8 cellular contexts compared by ENCODE assay signal in the genomic region with DNA sequence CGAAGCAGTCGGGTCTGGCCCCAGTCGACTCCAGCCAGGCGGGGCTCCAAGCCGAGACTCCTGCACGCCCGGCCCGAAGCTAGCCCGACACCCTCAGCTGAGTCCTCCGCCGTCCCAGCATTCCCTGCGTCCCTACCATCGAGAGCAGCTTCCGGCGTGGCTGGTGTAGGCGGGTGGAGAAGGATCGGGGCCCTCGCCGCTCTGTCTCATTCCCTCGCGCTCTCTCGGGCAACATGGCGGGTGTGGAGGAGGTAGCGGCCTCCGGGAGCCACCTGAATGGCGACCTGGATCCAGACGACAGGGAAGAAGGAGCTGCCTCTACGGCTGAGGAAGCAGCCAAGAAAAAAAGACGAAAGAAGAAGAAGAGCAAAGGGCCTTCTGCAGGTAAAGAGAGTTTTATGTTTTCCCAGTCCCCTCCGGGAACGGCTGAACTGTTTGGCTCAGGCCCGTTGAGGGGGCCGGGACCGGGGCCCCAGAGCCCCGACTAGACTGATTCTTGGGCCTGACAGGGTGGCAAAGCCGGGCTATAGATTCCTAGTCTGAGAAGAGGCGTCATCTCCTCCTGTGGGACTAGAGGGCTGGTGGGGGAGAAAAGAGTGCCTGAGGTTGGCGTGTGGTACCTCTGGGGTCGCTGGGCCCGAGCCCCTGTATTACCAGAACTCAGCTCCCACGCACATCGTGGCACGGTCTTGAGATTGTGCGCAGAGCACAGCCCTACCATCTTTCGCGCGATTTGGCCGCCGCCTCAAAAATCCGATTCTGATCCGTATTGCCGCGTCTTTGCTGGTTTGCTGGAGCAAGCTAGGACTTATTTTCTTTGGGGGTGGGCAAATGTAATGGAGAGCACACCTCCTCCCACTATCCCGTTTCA. TPM values are rescaled to one million over a fixed set of nuclear protein-coding genes. Genes with fewer than 3 reads are reported as not detected.
DNase-seq lines count a peak whose midpoint lies in the region; TF ChIP-seq lines count a peak whose summit lies in the region.

METAP2 (plus strand) TSS at position 206 of the 871 bp plus-strand sequence; CDS start at position 234, 28 bp downstream.

- peak within 1 kb of the TSS; percentile 44 for H2BK5ac ChIP-seq in neuronal stem cell (ENCODE audit: low read length)

- peaks cover 0 to 3% (median 0%) of the 10 kb centered on the region in 3 experiments for H3K27me3 ChIP-seq in neuronal stem cell (ENCODE audit: control insufficient read depth in 3 of 3, insufficient read depth in 3 of 3, low read depth in 1 of 3, low read length in 3 of 3)

- H3K27ac ChIP-seq in neuronal stem cell (replicated peaks; ENCODE audit: low read length) = peak within 1 kb of the TSS; percentile 51

- H3K23ac ChIP-seq in neuronal stem cell (ENCODE audit: low read depth, low read length, poor library complexity) = peak within 1 kb of the TSS; percentile 19

- TF ChIP-seq CTCF in subcutaneous adipose tissue (IDR thresholded peaks at IDR 0.05; ENCODE audit: low read depth) = no peak

- CTCF ChIA-PET in HEK293T (lab: Yijun Ruan, JAX) = interaction anchor here (0.6 to 0.7 kb wide), 2 partner anchors 252 to 353 kb away, joined by 3 to 4 read pairs; no protein-coding TSS in a partner anchor

- WGBS in neuronal stem cell (ENCODE audit: extremely low coverage in 2 of 2, insufficient read length in 2 of 2, insufficient replicate concordance in 1 of 2), 2 donors = no CpG with 5 or more reads among the region's 54 CpGs

- no peaks in the 10 kb centered on the region for H3K9me3 ChIP-seq in neuronal stem cell (replicated peaks in 1 of 2; ENCODE audit: control insufficient read depth in 2 of 2, insufficient read depth in 1 of 2, low read depth in 1 of 2, low read length in 2 of 2)

- peaks cover 6% of the 10 kb centered on the region for H3K79me1 ChIP-seq in neuronal stem cell (ENCODE audit: low read depth, low read length)

- H3K4ac ChIP-seq in neuronal stem cell (ENCODE audit: low read length) = no peak within 1 kb of the TSS

- H4K8ac ChIP-seq in neuronal stem cell (ENCODE audit: low read depth, low read length) = peak within 1 kb of the TSS; percentile 68

- H2AFZ ChIP-seq in neuronal stem cell (ENCODE audit: low read length) = peak within 1 kb of the TSS; percentile 84

- peak within 1 kb of the TSS; percentile 99 for H3K9ac ChIP-seq in neuronal stem cell (ENCODE audit: low read depth, low read length, poor library complexity)

- H3K14ac ChIP-seq in neuronal stem cell (ENCODE audit: low read length) = peak within 1 kb of the TSS; percentile 78

- peak within 1 kb of the TSS; percentile 96 for H3K4me2 ChIP-seq in neuronal stem cell (ENCODE audit: insufficient read depth, low read length, poor library complexity, severe bottlenecking)

- peak within 1 kb of the TSS; percentile 82 for H2BK120ac ChIP-seq in neuronal stem cell (ENCODE audit: low read depth, low read length)

- no peak within 1 kb of the TSS for H4K91ac ChIP-seq in neuronal stem cell (ENCODE audit: low read depth, low read length, poor library complexity)

- H3K18ac ChIP-seq in neuronal stem cell (ENCODE audit: low read length) = peak within 1 kb of the TSS; percentile 94

- peaks cover 9 to 38% of the 10 kb centered on the region in 2 donors for H3K36me3 ChIP-seq in neuronal stem cell (replicated peaks in 1 of 2; ENCODE audit: control insufficient read depth in 2 of 2, insufficient read depth in 2 of 2, low read length in 2 of 2)

- DNase-seq in GF-D8 (lab: John Stamatoyannopoulos, UW) = peak; percentile 86
- peak; percentile 95 for DNase-seq in HEK293T (ENCODE audit: extremely low spot score)
- peak; percentile 92 for DNase-seq in MV-4-11 (lab: John Stamatoyannopoulos, UW)
- peak; percentile 99 for DNase-seq in SK-MEL-5 (ENCODE audit: low read depth, low spot score)
- peak; percentile 95 for DNase-seq in activated naive CD4-positive, alpha-beta T cell treated with Interleukin-2 at 50 U/mL for 16 hours
- DNase-seq in foreskin melanocyte = peak; percentile 96
- peak; percentile 88 for DNase-seq in neuronal stem cell (ENCODE audit: low spot score)

- no peak within 1 kb of the TSS for H2BK15ac ChIP-seq in neuronal stem cell (ENCODE audit: low read length)

- H3K4me1 ChIP-seq in neuronal stem cell (ENCODE audit: control insufficient read depth in 2 of 2, insufficient read depth in 1 of 2, low read depth in 1 of 2, low read length in 2 of 2) = peaks cover 4 to 5% of the 10 kb centered on the region in 2 donors

- no peak within 1 kb of the TSS for H2BK12ac ChIP-seq in neuronal stem cell (ENCODE audit: low read length)

- POLR2A ChIA-PET in HEK293T (lab: Yijun Ruan, JAX) = interaction anchor here (0.6 to 2.4 kb wide), 44 partner anchors 8 to 493 kb away, joined by 3 to 12 read pairs (median 4); partner anchors contain the start of genes FGD6, NDUFA12, NR2C1 and VEZT

- peak within 1 kb of the TSS; percentile 90 to 97 for H3K4me3 ChIP-seq in neuronal stem cell (ENCODE audit: low read length in 2 of 2)

- peak within 1 kb of the TSS; percentile 81 for H2AK5ac ChIP-seq in neuronal stem cell (ENCODE audit: low read depth, low read length)

- in situ Hi-C loops in SK-MEL-5 (cut with HindIII; ENCODE audit: low pct_unique_long_range_greater_than_20kb, low sequenced_read_pairs) = no loop called here

TF ChIP-seq in HEK293T, 16 proteins besides CTCF, POLR2A, EP300 and RAD21:
- TF ChIP-seq ZNF384 (IDR thresholded peaks at IDR 0.05) (no peak), L3MBTL2 (conservative IDR thresholded peaks at IDR 0.05) (peak; percentile 56), FOXA1 (IDR thresholded peaks at IDR 0.05) (no peak), ELF4 (IDR thresholded peaks at IDR 0.05) (0 out of 2 replicates have a peak, but pooled peaks have one; percentile 30), ARNT (IDR thresholded peaks at IDR 0.05) (no peak), FOXK2 (IDR thresholded peaks at IDR 0.05) (no peak), NFRKB (IDR thresholded peaks at IDR 0.05) (peak; percentile 73)

RNA-seq across cellular contexts. Expression of gene METAP2, which starts in this region (rescaled TPM):
- total RNA-seq in SK-MEL-5 (2014; rRNA removed; shearing (Covaris generic)) = 117 and 121 TPM in 2 replicates
- 74.8 and 84.7 TPM in 2 replicates for polyA plus RNA-seq in SK-MEL-5 (2015; cell fraction: cytosol; rRNA removed)
- polyA plus RNA-seq in SK-MEL-5 (2015; cell fraction: nucleus; rRNA removed) = 42.8 and 55.0 TPM in 2 replicates
- polyA plus RNA-seq in neuronal stem cell (2013, experiment 1 of 2) = 120 TPM
- polyA plus RNA-seq in neuronal stem cell (2013, experiment 2 of 2) = 120 TPM
- total RNA-seq in subcutaneous adipose tissue = 100 to 1,000 TPM in 1 of 4 donors, 10 to 100 TPM in 3; 65.2 to 138 (median 78.1) TPM

Comparison
In these comparisons a context has a peak if more than half of its experiments do, and no peak if none do; other contexts are left out.
1. Peak in every context shown above with its lines: DNase-seq, H3K4me3 ChIP-seq and H3K27ac ChIP-seq.